In the genomic region with DNA sequence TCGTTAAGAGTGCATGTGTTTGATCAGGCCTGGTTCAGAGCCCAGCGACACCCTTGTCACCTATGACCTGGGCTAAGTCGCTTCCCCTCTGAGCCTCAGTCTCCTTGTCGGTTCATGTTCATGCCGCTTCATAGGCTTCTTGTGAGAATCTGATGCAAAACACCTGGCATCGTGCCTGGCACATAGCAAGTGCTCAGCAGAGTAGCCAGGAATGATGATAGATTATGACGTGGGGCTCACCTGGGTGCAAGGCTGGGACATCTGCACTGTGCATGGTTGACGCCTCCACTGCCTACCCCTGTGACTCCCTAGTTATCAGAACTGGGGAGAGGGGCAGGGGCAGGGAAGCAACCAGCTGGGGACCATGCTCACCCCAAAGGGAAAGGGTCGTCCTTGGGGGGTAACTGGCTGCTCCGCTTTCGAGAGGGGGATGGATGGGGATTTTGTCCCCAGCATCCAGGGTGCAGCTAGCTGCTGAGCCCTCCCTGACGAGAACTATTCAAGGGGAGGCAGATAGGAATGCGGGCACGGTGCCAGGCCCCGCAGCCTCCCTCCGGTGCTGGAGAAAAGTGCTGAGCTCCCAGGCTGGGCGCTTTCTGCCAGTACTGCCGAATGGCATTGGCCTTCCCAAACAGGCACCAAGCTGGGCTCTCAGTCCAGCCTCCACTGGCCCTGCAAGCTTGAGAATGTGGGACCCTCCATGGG, we compare ENCODE assay signal across 12 cellular contexts. TPM values are rescaled to one million over a fixed set of nuclear protein-coding genes. Genes with fewer than 3 reads are reported as not detected.
DNase-seq lines count a peak whose midpoint lies in the region; ATAC-seq, FAIRE-seq and TF ChIP-seq lines count a peak whose summit lies in the region.
"Had no signal": no experiment of that assay in that cellular context is flagged by ENCODE, and none has a peak within 500 bp of the region (broad histone marks: within the 10 kb centered on the region; RNA-seq: fewer than 3 reads in every experiment).

No MANE protein-coding gene starts in this region.

- DNase-seq in CD4-positive, alpha-beta T cell: no peak
- peak; percentile 74 for DNase-seq in HT-29 (ENCODE audit: low spot score)
- DNase-seq in body of pancreas: peak; percentile 68 to 83 (median 78)
- peak; percentile 70 for DNase-seq in mucosa of gallbladder (ENCODE audit: low spot score)
- DNase-seq in GM23248: no peak
- DNase-seq in H54 (ENCODE audit: insufficient read length, low spot score): no peak
- no peak for DNase-seq in activated naive CD4-positive, alpha-beta T cell treated with Interleukin-2 at 50 U/mL for 16 hours
- DNase-seq: glutamatergic neuron, mammary epithelial cell, NCI-H82 had no signal

- intact Hi-C loops in CD4-positive, alpha-beta T cell (cut with DNase I, micrococcal nuclease): loop anchor here in 1 of 2 experiments (10.0 kb wide), 1 partner anchor 1636 kb away; the partner anchor contains the start of gene SDHB
- intact Hi-C loops in body of pancreas (cut with DNase I): no loop called here

- 37 to 48% methylated on average over 15 to 18 of the region's 18 CpGs for WGBS in body of pancreas, 2 donors
- 84 to 92% methylated on average over 18 of the region's 18 CpGs for WGBS in GM23248 (ENCODE audit: low coverage in 1 of 2, low lambda C conversion rate in 2 of 2, missing lambda C conversion rate in 2 of 2), 2 experiments

- H3K9ac ChIP-seq in GM23248: no peak overlapping the region

- H3K36me3 Mint-ChIP-seq in CD4-positive, alpha-beta T cell (ENCODE audit: low read depth): peaks cover 13% of the 10 kb centered on the region
- H3K36me3 Mint-ChIP-seq: type B pancreatic cell had no signal

- H3K27me3 Mint-ChIP-seq in CD4-positive, alpha-beta T cell: no peaks in the 10 kb centered on the region
- H3K27me3 Mint-ChIP-seq: type B pancreatic cell had no signal

- H3K9me3 ChIP-seq in CD4-positive, alpha-beta T cell (ENCODE audit: control insufficient read depth, low read length): no peaks in the 10 kb centered on the region
- H3K9me3 ChIP-seq in body of pancreas (no peaks in the 10 kb centered on the region), GM23248 (ENCODE audit: low read depth) (no peaks in the 10 kb centered on the region)

- no peak for TF ChIP-seq POLR2A in body of pancreas (IDR thresholded peaks at IDR 0.05)
- TF ChIP-seq POLR2A in H54 (IDR thresholded peaks at IDR 0.05; ENCODE audit: low read depth, low read length): no peak

- H3K4me2 ChIP-seq in GM23248 (ENCODE audit: unreplicated experiment): no peak overlapping the region

- no peaks in the 10 kb centered on the region for H3K9me2 ChIP-seq in GM23248 (ENCODE audit: insufficient read depth)

- CTCF ChIA-PET in CD4-positive, alpha-beta T cell (lab: Charles Lee): interaction anchor here (1.5 kb wide), 1 partner anchor 12 kb away, joined by 3 read pairs; no protein-coding TSS in a partner anchor

- no peak overlapping the region for H3K4me3 ChIP-seq in body of pancreas
- no peak overlapping the region for H3K4me3 ChIP-seq in GM23248

- H3K4me1 ChIP-seq in body of pancreas (peaks cover 92% of the 10 kb centered on the region), GM23248 (ENCODE audit: insufficient read depth) (peaks cover 27% of the 10 kb centered on the region)

- no peak overlapping the region for H2AFZ ChIP-seq in GM23248

- peaks cover 11% of the 10 kb centered on the region for H3F3A ChIP-seq in GM23248 (ENCODE audit: insufficient read depth)

- TF ChIP-seq CTCF in CD4-positive, alpha-beta T cell (IDR thresholded peaks at IDR 0.05): no peak
- no peak for TF ChIP-seq CTCF in body of pancreas (IDR thresholded peaks at IDR 0.05)

- no peak for ATAC-seq in CD4-positive, alpha-beta T cell (ENCODE audit: poor library complexity)
- ATAC-seq in body of pancreas: no peak

- POLR2A ChIA-PET in CD4-positive, alpha-beta T cell (lab: Charles Lee): interaction anchor here (0.8 kb wide), 1 partner anchor 9 kb away, joined by 4 read pairs; no protein-coding TSS in a partner anchor

- peaks cover 50% of the 10 kb centered on the region for H3K4me1 Mint-ChIP-seq in CD4-positive, alpha-beta T cell (ENCODE audit: low read depth)

- FAIRE-seq in H54 (lab: Jason Lieb, UNC): no peak

- in situ Hi-C loops in GM23248 (cut with MboI): no loop called here

- H3K9me3 Mint-ChIP-seq in CD4-positive, alpha-beta T cell: no peaks in the 10 kb centered on the region
- H3K9me3 Mint-ChIP-seq: type B pancreatic cell had no signal

- H4K20me1 ChIP-seq in GM23248 (ENCODE audit: insufficient read depth): no peaks in the 10 kb centered on the region

- peaks cover 83% of the 10 kb centered on the region for H3K79me2 ChIP-seq in GM23248 (ENCODE audit: insufficient read depth)

- no peaks in the 10 kb centered on the region for H3K27me3 ChIP-seq in CD4-positive, alpha-beta T cell (ENCODE audit: control insufficient read depth, insufficient read depth, low read length)
- H3K27me3 ChIP-seq in body of pancreas (no peaks in the 10 kb centered on the region), GM23248 (replicated peaks; ENCODE audit: insufficient read depth) (no peaks in the 10 kb centered on the region)

- H3K27ac Mint-ChIP-seq in CD4-positive, alpha-beta T cell: no peak overlapping the region
- H3K27ac Mint-ChIP-seq: type B pancreatic cell had no signal

- H3K36me3 ChIP-seq in body of pancreas (replicated peaks in 1 of 2; ENCODE audit: insufficient read depth in 1 of 2, low read depth in 2 of 2) (no peaks in the 10 kb centered on the region), GM23248 (ENCODE audit: low read depth) (no peaks in the 10 kb centered on the region)

- H3K4me3 Mint-ChIP-seq in CD4-positive, alpha-beta T cell: peak overlapping the region; percentile 38
- H3K4me3 Mint-ChIP-seq: type B pancreatic cell had no signal

- no peak overlapping the region for H3K27ac ChIP-seq in CD4-positive, alpha-beta T cell (ENCODE audit: low read depth, low read length)
- H3K27ac ChIP-seq in body of pancreas (peak overlapping the region in 3 of 4 donors; percentile 12 to 90 (median 38)), GM23248 (no peak overlapping the region)

RNA-seq across cellular contexts. Expression of gene EFHD2, which starts 9.3 kb away (rescaled TPM):
- 10 to 100 TPM; 79.1 to 80.9 TPM for total RNA-seq in CD4-positive, alpha-beta T cell
- 193 and 199 TPM in 2 replicates for total RNA-seq in HT-29 (2014; rRNA removed; shearing (Covaris generic))
- 10 to 100 TPM; 56.7 to 78.6 TPM for total RNA-seq in body of pancreas
- 108 TPM for total RNA-seq in mucosa of gallbladder
- 49.9 and 56.3 TPM in 2 replicates for total RNA-seq in GM23248 (2014; rRNA removed; shearing (Covaris generic))
- 53.1 and 56.1 TPM in 2 replicates for polyA plus RNA-seq in GM23248 (2016; fragmentation: Nextera tagmentation; extraction: Ambion mirVana)

RNA-seq across cellular contexts. Expression of gene CTRC, which starts 19.3 kb away (rescaled TPM):
- total RNA-seq in CD4-positive, alpha-beta T cell: 1 to 10 TPM in 1 of 2 experiments, under 1 TPM in 1; 0.41 to 1.2 TPM
- total RNA-seq in HT-29 (2014; rRNA removed; shearing (Covaris generic)): not detected in 2 replicates
- total RNA-seq in body of pancreas (over 10,000 TPM in 1 of 2 donors, 1,000 to 10,000 TPM in 1; 6,275 to 13,040 TPM), mucosa of gallbladder (5.3 TPM)
- total RNA-seq in GM23248 (2014; rRNA removed; shearing (Covaris generic)): not detected in 2 replicates
- not detected in 2 replicates for polyA plus RNA-seq in GM23248 (2016; fragmentation: Nextera tagmentation; extraction: Ambion mirVana)
- total RNA-seq: mammary epithelial cell had no signal
- polyA plus RNA-seq: mammary epithelial cell had no signal

RNA-seq across cellular contexts. Expression of gene CELA2A, which starts 37.6 kb away (rescaled TPM):
- total RNA-seq in CD4-positive, alpha-beta T cell: not detected
- total RNA-seq in HT-29 (2014; rRNA removed; shearing (Covaris generic)): not detected in 2 replicates
- over 10,000 TPM in 1 of 2 donors, 1,000 to 10,000 TPM in 1; 4,384 to 21,046 TPM for total RNA-seq in body of pancreas
- total RNA-seq in mucosa of gallbladder: 1.8 TPM
- not detected in 2 replicates for total RNA-seq in GM23248 (2014; rRNA removed; shearing (Covaris generic))
- polyA plus RNA-seq in GM23248 (2016; fragmentation: Nextera tagmentation; extraction: Ambion mirVana): not detected in 2 replicates
- total RNA-seq: M059J, mammary epithelial cell had no signal
- polyA plus RNA-seq: mammary epithelial cell had no signal

RNA-seq across cellular contexts. Expression of gene CELA2B, which starts 56.9 kb away (rescaled TPM):
- not detected for total RNA-seq in CD4-positive, alpha-beta T cell
- total RNA-seq in HT-29 (2014; rRNA removed; shearing (Covaris generic)): not detected in 2 replicates
- 1,000 to 10,000 TPM in 1 of 2 donors, 100 to 1,000 TPM in 1; 333 to 1,481 TPM for total RNA-seq in body of pancreas
- total RNA-seq in mucosa of gallbladder: 0.35 TPM
- not detected in 2 replicates for total RNA-seq in GM23248 (2014; rRNA removed; shearing (Covaris generic))
- polyA plus RNA-seq in GM23248 (2016; fragmentation: Nextera tagmentation; extraction: Ambion mirVana): not detected in 2 replicates
- total RNA-seq: M059J, mammary epithelial cell had no signal
- polyA plus RNA-seq: mammary epithelial cell had no signal

Comparison
In these comparisons a context has a peak if more than half of its experiments do, and no peak if none do; other contexts are left out.
1. DNase-seq: peak in HT-29 (single experiment), body of pancreas (4 of 4) and mucosa of gallbladder (single experiment); none in CD4-positive, alpha-beta T cell (0 of 10), GM23248 (single experiment), H54 (single experiment) and activated naive CD4-positive, alpha-beta T cell treated with Interleukin-2 at 50 U/mL for 16 hours (single experiment).
2. H3K27ac ChIP-seq: peak in body of pancreas (3 of 4); none in CD4-positive, alpha-beta T cell (single experiment) and GM23248 (single experiment).
3. RNA of gene CTRC, which starts 19.3 kb away (total RNA-seq): 6,275 to 13,040 TPM in body of pancreas; 5.3 TPM in mucosa of gallbladder (single experiment), 0.41 to 1.2 TPM in CD4-positive, alpha-beta T cell, not detected in HT-29 and not detected in GM23248; every median in the first group is over 1,000 times any median in the second.
4. RNA of gene CELA2A, which starts 37.6 kb away (total RNA-seq): 4,384 to 21,046 TPM in body of pancreas; 1.8 TPM in mucosa of gallbladder (single experiment), not detected in CD4-positive, alpha-beta T cell, not detected in HT-29 and not detected in GM23248; every median in the first group is over 1,000 times any median in the second.